In the genomic region with DNA sequence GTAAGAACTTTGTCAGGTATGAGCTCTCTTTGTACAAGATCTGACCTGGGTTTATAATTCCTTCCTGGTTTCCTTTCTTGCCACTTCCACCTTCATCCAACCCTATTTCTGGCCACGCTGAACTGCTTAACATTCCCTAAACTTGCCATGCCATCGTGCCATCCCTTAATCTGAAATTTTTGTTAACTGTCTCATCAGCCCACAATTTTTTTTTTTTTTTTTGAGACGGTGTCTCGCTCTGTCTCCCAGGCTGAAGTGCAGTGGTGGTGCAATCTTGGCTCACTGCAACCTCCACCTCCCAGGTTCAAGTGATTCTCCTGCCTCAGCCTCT, we compare ENCODE assay signal across 24 cellular contexts.
DNase-seq lines count a peak whose midpoint lies in the region; ATAC-seq and TF ChIP-seq lines count a peak whose summit lies in the region.
"Had no signal": no experiment of that assay in that cellular context is flagged by ENCODE, and none has a peak within 500 bp of the region (broad histone marks: within the 10 kb centered on the region; RNA-seq: fewer than 3 reads in every experiment).

No MANE protein-coding gene starts in this region.

- ATAC-seq in left lobe of liver (peak; percentile 13), GM21381 (IDR thresholded peaks at IDR 0.05; ENCODE audit: unreplicated experiment) (no peak), GM19452 (IDR thresholded peaks at IDR 0.05; ENCODE audit: unreplicated experiment) (no peak)
- ATAC-seq: activated CD4-positive, CD25-positive, alpha-beta regulatory T cell treated with anti-CD3 and anti-CD28 coated beads, Interleukin-2, amount 50 U/mL, for 24 hours; esophagus mucosa; foreskin keratinocyte; left colon; stimulated activated memory B cell treated with anti-CD40 and anti-IgM and Interleukin-4, amounts not matched to agents 10 μg/mL and 1 μg/mL and 100 μg/mL, for 72 hours had no signal

- H4K20me1 ChIP-seq in PC-9 (ENCODE audit: insufficient read depth): no peaks in the 10 kb centered on the region
- H4K20me1 ChIP-seq: BLaER1 treated with 17β-estradiol and CSF1 and Interleukin-3, amounts not matched to agents 10 nM and 100 nM had no signal

- CTCF ChIA-PET in MCF 10A (lab: Yijun Ruan, JAX) (interaction anchor here (0.6 to 0.7 kb wide), 3 partner anchors 152 to 531 kb away, joined by 3 to 5 read pairs (median 3); no protein-coding TSS in a partner anchor), PC-9 (lab: Charles Lee) (no interaction called here), RWPE1 (lab: Yijun Ruan, JAX) (no interaction called here)

- no peak overlapping the region for H3K27ac ChIP-seq in breast epithelium
- H3K27ac ChIP-seq in PC-9: peak overlapping the region; percentile 61
- H3K27ac ChIP-seq in RWPE1: no peak overlapping the region
- H3K27ac ChIP-seq: BLaER1 treated with 17β-estradiol and CSF1 and Interleukin-3, amounts not matched to agents 10 nM and 100 nM; foreskin keratinocyte had no signal

- H3K36me3 ChIP-seq in breast epithelium: no peaks in the 10 kb centered on the region
- no peaks in the 10 kb centered on the region for H3K36me3 ChIP-seq in PC-9 (ENCODE audit: low read depth)
- H3K36me3 ChIP-seq: BLaER1 treated with 17β-estradiol and CSF1 and Interleukin-3, amounts not matched to agents 10 nM and 100 nM had no signal

- POLR2A ChIA-PET in MCF 10A (lab: Yijun Ruan, JAX): interaction anchor here (0.6 kb wide), 1 partner anchor 205 kb away, joined by 3 read pairs; no protein-coding TSS in a partner anchor
- POLR2A ChIA-PET in PC-9 (lab: Charles Lee; ENCODE audit: unreplicated experiment): interaction anchor here (0.5 kb wide), 1 partner anchor 44 kb away, joined by 7 read pairs; no protein-coding TSS in a partner anchor
- POLR2A ChIA-PET in RWPE1 (lab: Yijun Ruan, JAX; ENCODE audit: low non-redundant PET): interaction anchor here (0.6 kb wide), 1 partner anchor 122 kb away, joined by 4 read pairs; no protein-coding TSS in a partner anchor

- no peak for TF ChIP-seq POLR2A in breast epithelium (IDR thresholded peaks at IDR 0.05)

- H3K27me3 ChIP-seq in breast epithelium: no peaks in the 10 kb centered on the region
- no peaks in the 10 kb centered on the region for H3K27me3 ChIP-seq in PC-9 (ENCODE audit: insufficient read depth, low read depth)
- H3K27me3 ChIP-seq: BLaER1 treated with 17β-estradiol and CSF1 and Interleukin-3, amounts not matched to agents 10 nM and 100 nM; foreskin keratinocyte had no signal

- H3F3A ChIP-seq in PC-9 (ENCODE audit: insufficient read depth, low read depth): peaks cover 17% of the 10 kb centered on the region

- H3K9me3 ChIP-seq in breast epithelium: no peaks in the 10 kb centered on the region
- no peaks in the 10 kb centered on the region for H3K9me3 ChIP-seq in PC-9 (ENCODE audit: insufficient read depth, low read depth)
- H3K9me3 ChIP-seq: BLaER1 treated with 17β-estradiol and CSF1 and Interleukin-3, amounts not matched to agents 10 nM and 100 nM had no signal

- DNase-seq in MCF 10A (ENCODE audit: unreplicated experiment) (peak; percentile 11), breast epithelium (ENCODE audit: low spot score in 2 of 2) (no peak), PC-9 (peak; percentile 18 to 66), left lobe of liver (ENCODE audit: low spot score) (no peak), RWPE1 (ENCODE audit: low spot score) (no peak), T-helper 9 cell (no peak)
- DNase-seq: activated CD4-positive, alpha-beta memory T cell treated with anti-CD3 and anti-CD28 coated beads, Interleukin-2, amount 10 ng/mL, durations not matched to agents 7 days and 5 days; activated gamma-delta T cell; activated T-cell treated with anti-CD3 and anti-CD28 coated beads for 4 hours; effector memory CD4-positive, alpha-beta T cell; foreskin keratinocyte; Karpas-422; left colon; mesendoderm; NCI-H1930; NCI-H2227 treated with DMSO at 0.1 percent for 48 hours; SHP77; stimulated activated CD4-positive, alpha-beta T cell treated with anti-CD3 and anti-CD28 coated beads, Interleukin-4, amount 100 ng/mL, for 1 hour had no signal

- BruUV-seq in MCF 10A (replicated peaks; lab: Mats Ljungman, UMichigan) (no TSS peak), PC-9 (replicated peaks; lab: Mats Ljungman, UMichigan) (no TSS peak)

- H2AFZ ChIP-seq in PC-9: no peak overlapping the region

- intact Hi-C loops in MCF 10A (cut with micrococcal nuclease) (no loop called here), breast epithelium (cut with DNase I; ENCODE audit: low total_unique reads) (no loop called here), PC-9 (cut with micrococcal nuclease; ENCODE audit: unreplicated experiment) (no loop called here)

- H3K27ac Mint-ChIP-seq in MCF 10A (ENCODE audit: low read depth, unreplicated experiment): no peak overlapping the region
- H3K27ac Mint-ChIP-seq: activated CD4-positive, alpha-beta memory T cell treated with anti-CD3 and anti-CD28 coated beads, Interleukin-2, amount 10 ng/mL, durations not matched to agents 7 days and 5 days; stimulated activated memory B cell treated with anti-CD40 and anti-IgM and Interleukin-4, amounts not matched to agents 10 μg/mL and 1 μg/mL and 100 μg/mL, for 72 hours had no signal

- H3K79me2 ChIP-seq in PC-9 (ENCODE audit: low read depth): no peaks in the 10 kb centered on the region

- H3K4me1 ChIP-seq in breast epithelium (no peaks in the 10 kb centered on the region), PC-9 (replicated peaks; ENCODE audit: insufficient read depth) (peaks cover 19% of the 10 kb centered on the region)

- H3K4me1 Mint-ChIP-seq in MCF 10A (ENCODE audit: insufficient read depth, unreplicated experiment): no peaks in the 10 kb centered on the region
- H3K4me1 Mint-ChIP-seq: stimulated activated memory B cell treated with anti-CD40 and anti-IgM and Interleukin-4, amounts not matched to agents 10 μg/mL and 1 μg/mL and 100 μg/mL, for 72 hours had no signal

- no peak for TF ChIP-seq CTCF in MCF 10A (IDR thresholded peaks at IDR 0.05; ENCODE audit: unreplicated experiment)
- no peak for TF ChIP-seq CTCF in breast epithelium (IDR thresholded peaks at IDR 0.05)
- no peak for TF ChIP-seq CTCF in PC-9 (conservative IDR thresholded peaks at IDR 0.05)
- TF ChIP-seq CTCF in RWPE1 (conservative IDR thresholded peaks at IDR 0.05; ENCODE audit: low read depth): no peak

- H3K27me3 Mint-ChIP-seq in MCF 10A (ENCODE audit: insufficient read depth, unreplicated experiment): no peaks in the 10 kb centered on the region
- H3K27me3 Mint-ChIP-seq: activated CD4-positive, alpha-beta memory T cell treated with anti-CD3 and anti-CD28 coated beads, Interleukin-2, amount 10 ng/mL, durations not matched to agents 7 days and 5 days; stimulated activated memory B cell treated with anti-CD40 and anti-IgM and Interleukin-4, amounts not matched to agents 10 μg/mL and 1 μg/mL and 100 μg/mL, for 72 hours had no signal

- H3K4me3 Mint-ChIP-seq in MCF 10A (ENCODE audit: unreplicated experiment): no peak overlapping the region
- H3K4me3 Mint-ChIP-seq: activated CD4-positive, alpha-beta memory T cell treated with anti-CD3 and anti-CD28 coated beads, Interleukin-2, amount 10 ng/mL, durations not matched to agents 7 days and 5 days; stimulated activated memory B cell treated with anti-CD40 and anti-IgM and Interleukin-4, amounts not matched to agents 10 μg/mL and 1 μg/mL and 100 μg/mL, for 72 hours had no signal

- no peaks in the 10 kb centered on the region for H3K9me3 Mint-ChIP-seq in MCF 10A (ENCODE audit: unreplicated experiment)
- H3K9me3 Mint-ChIP-seq: activated CD4-positive, alpha-beta memory T cell treated with anti-CD3 and anti-CD28 coated beads, Interleukin-2, amount 10 ng/mL, durations not matched to agents 7 days and 5 days had no signal

- H3K4me3 ChIP-seq in breast epithelium (no peak overlapping the region), PC-9 (no peak overlapping the region)
- H3K4me3 ChIP-seq: BLaER1 treated with 17β-estradiol and CSF1 and Interleukin-3, amounts not matched to agents 10 nM and 100 nM had no signal

- no peaks in the 10 kb centered on the region for H3K9me2 ChIP-seq in PC-9 (ENCODE audit: insufficient read depth)

- H3K4me2 ChIP-seq in PC-9: peak overlapping the region; percentile 41
- H3K4me2 ChIP-seq: BLaER1 treated with 17β-estradiol and CSF1 and Interleukin-3, amounts not matched to agents 10 nM and 100 nM had no signal

- H3K36me3 Mint-ChIP-seq in MCF 10A (ENCODE audit: insufficient read depth, unreplicated experiment): peaks cover 8% of the 10 kb centered on the region

Comparison
In these comparisons a context has a peak if more than half of its experiments do, and no peak if none do; other contexts are left out.
1. DNase-seq: peak in MCF 10A (single experiment) and PC-9 (2 of 2); none in breast epithelium (0 of 2), left lobe of liver (single experiment), RWPE1 (single experiment) and T-helper 9 cell (single experiment).